Comparison of ENCODE assay signal across 8 cellular contexts in the genomic region with DNA sequence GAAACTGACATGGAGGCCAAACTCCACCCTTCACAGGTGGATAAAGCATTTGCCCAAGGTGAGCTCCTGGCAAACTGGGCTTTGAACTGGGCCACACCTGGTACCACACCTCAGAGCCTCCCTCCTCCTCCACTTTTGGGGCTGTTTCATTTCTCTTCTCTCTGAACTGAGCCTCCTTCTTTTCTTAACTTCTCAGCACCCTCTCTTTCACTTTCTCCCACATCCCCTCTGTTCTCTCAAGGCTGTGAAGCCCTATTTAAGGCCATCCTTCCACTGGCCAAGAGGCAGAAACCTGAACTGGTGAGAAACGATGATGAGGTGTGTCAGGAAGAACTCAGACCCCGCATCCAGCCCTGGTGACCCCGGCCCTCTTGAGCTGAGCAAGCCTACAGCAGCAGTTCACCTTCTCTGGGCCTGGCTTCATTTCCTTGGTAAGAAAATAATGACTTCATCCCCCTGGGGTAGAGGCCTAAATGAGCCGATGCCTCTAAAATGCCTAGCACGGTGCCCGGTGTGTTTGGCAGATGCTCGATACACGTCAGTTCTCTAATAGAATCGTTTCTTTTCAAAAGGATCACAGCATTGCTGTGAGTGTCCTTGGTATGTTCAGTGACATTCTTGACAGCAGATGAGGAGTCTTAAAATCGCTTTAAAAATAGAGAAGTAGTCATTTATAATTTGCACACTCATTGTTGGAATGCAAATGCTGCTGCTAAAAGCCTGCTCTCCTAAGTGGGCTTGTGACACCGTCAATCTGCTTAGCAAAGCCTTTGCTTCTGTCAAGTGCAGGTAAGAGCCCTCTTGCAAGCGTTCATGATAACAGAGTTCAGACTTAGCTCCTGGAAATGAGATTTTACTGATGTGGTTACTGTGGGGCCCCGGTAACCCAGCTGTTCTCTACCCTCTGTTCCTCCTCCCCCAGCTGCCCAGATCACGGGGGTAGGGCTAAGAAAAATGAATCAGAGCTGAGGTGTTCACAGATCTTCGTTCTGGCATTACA.
DNase-seq lines count a peak whose midpoint lies in the region; ATAC-seq and TF ChIP-seq lines count a peak whose summit lies in the region.

No MANE protein-coding gene starts in this region.

- H3K4me1 Mint-ChIP-seq in memory B cell, result peaks cover 15% of the 10 kb centered on the region

- peaks cover 0 to 24% (median 9%) of the 10 kb centered on the region in 4 donors for H3K4me1 ChIP-seq in right lobe of liver

- TF ChIP-seq POLR2A in right lobe of liver (IDR thresholded peaks at IDR 0.05), result no peak

- H3K27ac ChIP-seq in right lobe of liver, result no peak overlapping the region

- intact Hi-C loops in right lobe of liver (cut with DNase I), result no loop called here
- intact Hi-C loops in left cardiac atrium (cut with DNase I), result no loop called here

- peak overlapping the region; percentile 73 for H3K27ac Mint-ChIP-seq in memory B cell

- H3K4me3 ChIP-seq in right lobe of liver, result no peak overlapping the region

- peaks cover 9% of the 10 kb centered on the region for H3K27me3 Mint-ChIP-seq in memory B cell

- H3K36me3 Mint-ChIP-seq in memory B cell, result no peaks in the 10 kb centered on the region

- H3K9me3 ChIP-seq in right lobe of liver, result no peaks in the 10 kb centered on the region

- WGBS in right lobe of liver (ENCODE audit: insufficient coverage, low coverage, low lambda C conversion rate, missing lambda C conversion rate), result 62% methylated on average over 12 of the region's 15 CpGs

- H3K36me3 ChIP-seq in right lobe of liver, result no peaks in the 10 kb centered on the region

- no peaks in the 10 kb centered on the region for H3K9me3 Mint-ChIP-seq in memory B cell

- TF ChIP-seq CTCF in right lobe of liver (IDR thresholded peaks at IDR 0.05), result no peak

- H3K4me3 Mint-ChIP-seq in memory B cell, result peak overlapping the region; percentile 9

- no peaks in the 10 kb centered on the region for H3K27me3 ChIP-seq in right lobe of liver

- DNase-seq in activated gamma-delta T cell treated with Interleukin-2 at 50 U/mL for 16 hours (peak; percentile 67), activated gamma-delta T cell (lab: John Stamatoyannopoulos, UW) (no peak), memory B cell (ENCODE audit: low spot score in 2 of 2) (peak in 1 of 2 donors; percentile 9), right lobe of liver (no peak), left cardiac atrium (no peak)
- peak; percentile 16 to 42 for DNase-seq in activated CD8-positive, alpha-beta memory T cell treated with anti-CD3 and anti-CD28 coated beads for 1 hour (ENCODE audit: extremely low read depth in 1 of 2, low read depth in 1 of 2)

- ATAC-seq in memory B cell (ENCODE audit: low read depth) (peak; percentile 83), HG02571 (IDR thresholded peaks at IDR 0.05; ENCODE audit: unreplicated experiment) (no peak), HG02938 (IDR thresholded peaks at IDR 0.05; ENCODE audit: unreplicated experiment) (no peak), right lobe of liver (no peak), left cardiac atrium (no peak)

Comparison
In these comparisons a context has a peak if more than half of its experiments do, and no peak if none do; other contexts are left out.
1. DNase-seq: peak in activated gamma-delta T cell treated with Interleukin-2 at 50 U/mL for 16 hours (single experiment) and activated CD8-positive, alpha-beta memory T cell treated with anti-CD3 and anti-CD28 coated beads for 1 hour (2 of 2); none in activated gamma-delta T cell (single experiment), right lobe of liver (0 of 3) and left cardiac atrium (single experiment).